Comparison of ENCODE assay signal across 17 cellular contexts in the genomic region with DNA sequence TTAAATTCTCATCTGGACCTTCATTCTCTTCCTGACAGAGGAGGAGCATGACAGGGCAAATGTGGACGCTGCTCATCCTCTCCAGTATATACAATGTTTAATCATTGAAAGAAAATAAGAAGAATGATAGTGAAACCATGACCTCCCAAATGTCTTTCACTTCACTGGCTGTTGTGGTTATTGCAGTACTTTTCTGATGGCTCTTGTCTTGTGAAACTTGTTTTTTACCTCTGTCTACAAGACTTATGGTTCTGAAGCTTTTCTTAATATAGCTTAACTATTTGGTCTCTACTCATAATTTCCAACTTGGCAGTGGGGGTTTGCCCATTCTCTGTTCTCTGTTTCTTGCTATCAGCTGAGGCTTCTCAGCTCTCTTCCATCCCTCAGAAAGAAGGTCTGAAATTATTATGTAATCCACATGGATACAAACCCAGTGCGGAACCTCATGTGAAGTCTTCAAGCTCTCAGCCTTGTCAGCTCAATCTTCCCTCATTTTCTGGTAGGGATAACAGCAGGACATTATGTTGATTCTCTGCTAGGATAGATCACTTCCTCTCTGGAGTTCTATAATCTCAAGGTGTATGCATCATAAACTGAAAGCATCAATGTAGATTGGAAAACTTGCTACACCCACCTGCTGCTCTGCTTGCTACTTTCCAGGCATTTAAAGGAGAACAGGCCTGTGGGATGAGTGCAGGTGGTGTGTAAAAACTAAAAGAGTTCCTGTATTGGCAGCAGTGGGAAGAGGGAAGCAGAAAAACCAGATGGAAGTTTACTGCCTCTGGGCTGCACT.
A peak's percentile ranks its signal among the peaks of the same experiment; 100 is the strongest.
DNase-seq lines count a peak whose midpoint lies in the region; ATAC-seq and TF ChIP-seq lines count a peak whose summit lies in the region.
"Had no signal": no experiment of that assay in that cellular context is flagged by ENCODE, and none has a peak within 500 bp of the region (broad histone marks: within the 10 kb centered on the region; RNA-seq: fewer than 3 reads in every experiment).

No MANE protein-coding gene starts in this region.

- peaks cover 49% of the 10 kb centered on the region for H3K4me1 Mint-ChIP-seq in mesothelial cell of epicardium
- H3K4me1 Mint-ChIP-seq: activated naive CD4-positive, alpha-beta T cell treated with anti-CD3 and anti-CD28 coated beads, Interleukin-2, amount 50 U/mL, for 24 hours had no signal

- H3K36me3 ChIP-seq in heart left ventricle: no peaks in the 10 kb centered on the region
- H3K36me3 ChIP-seq: gastroesophageal sphincter, lower lobe of right lung, transverse colon had no signal

- no peaks in the 10 kb centered on the region for H3K27me3 Mint-ChIP-seq in mesothelial cell of epicardium (ENCODE audit: low read depth)
- H3K27me3 Mint-ChIP-seq: activated CD4-positive, alpha-beta T cell treated with anti-CD3 and anti-CD28 coated beads for 36 hours had no signal

- no peaks in the 10 kb centered on the region for H3K9me3 ChIP-seq in heart left ventricle
- H3K9me3 ChIP-seq: Caco-2, gastroesophageal sphincter, lower lobe of right lung, transverse colon had no signal

- no peak for TF ChIP-seq POLR2A in heart left ventricle (IDR thresholded peaks at IDR 0.05)

- no peaks in the 10 kb centered on the region for H3K4me1 ChIP-seq in heart left ventricle
- H3K4me1 ChIP-seq: gastroesophageal sphincter, lower lobe of right lung, transverse colon had no signal

- peaks cover 5% of the 10 kb centered on the region for H3K9me3 Mint-ChIP-seq in mesothelial cell of epicardium
- H3K9me3 Mint-ChIP-seq: activated naive CD4-positive, alpha-beta T cell treated with anti-CD3 and anti-CD28 coated beads, Interleukin-2, amount 50 U/mL, for 24 hours; dendritic cell treated with granulocyte-macrophage colony-stimulating factor and Interleukin-4, amounts not matched to agents 40 ng/mL and 50 ng/mL, for 4 days had no signal

- peak overlapping the region; percentile 70 for H3K27ac Mint-ChIP-seq in mesothelial cell of epicardium
- H3K27ac Mint-ChIP-seq: activated CD4-positive, alpha-beta T cell treated with anti-CD3 and anti-CD28 coated beads for 36 hours; activated naive CD4-positive, alpha-beta T cell treated with anti-CD3 and anti-CD28 coated beads, Interleukin-2, amount 50 U/mL, for 24 hours; dendritic cell treated with granulocyte-macrophage colony-stimulating factor and Interleukin-4, amounts not matched to agents 40 ng/mL and 50 ng/mL, for 4 days; progenitor cell of endocrine pancreas had no signal

- H3K27ac ChIP-seq in heart left ventricle: no peak overlapping the region
- H3K27ac ChIP-seq: gastroesophageal sphincter, lower lobe of right lung, transverse colon had no signal

- intact Hi-C loops in heart left ventricle (cut with DNase I): no loop called here
- intact Hi-C loops in sciatic nerve (cut with DNase I): no loop called here

- DNase-seq in mesothelial cell of epicardium (ENCODE audit: low spot score in 2 of 2, unreplicated experiment in 2 of 2) (no peak), SIG-M5 treated with dmso at 0.1 percent for 504 hours (lab: John Stamatoyannopoulos, UW; ENCODE audit: unreplicated experiment) (no peak), heart left ventricle (no peak), sciatic nerve (ENCODE audit: low spot score) (no peak), foreskin melanocyte (no peak)
- DNase-seq: activated CD4-positive, alpha-beta T cell treated with anti-CD3 and anti-CD28 coated beads for 36 hours; Caco-2; lower lobe of right lung; NCI-H2227 treated with DMSO at 0.1 percent for 48 hours; transverse colon had no signal

- H3K4me3 ChIP-seq in heart left ventricle: no peak overlapping the region
- H3K4me3 ChIP-seq: gastroesophageal sphincter, lower lobe of right lung, transverse colon had no signal

- ATAC-seq in GM18873 (IDR thresholded peaks at IDR 0.05; ENCODE audit: low FRiP score, unreplicated experiment) (peak; percentile 98), GM21576 (IDR thresholded peaks at IDR 0.05; ENCODE audit: unreplicated experiment) (peak; percentile 96), HG03103 (IDR thresholded peaks at IDR 0.05; ENCODE audit: low read depth, unreplicated experiment) (peak; percentile 97), heart left ventricle (no peak), sciatic nerve (no peak)
- ATAC-seq: activated CD4-positive, alpha-beta T cell treated with anti-CD3 and anti-CD28 coated beads for 36 hours; gastroesophageal sphincter had no signal

- WGBS in heart left ventricle, 4 donors: 85 to 90% (median 89%) methylated on average over 2 of the region's 2 CpGs

- H3K4me3 Mint-ChIP-seq in mesothelial cell of epicardium: no peak overlapping the region
- H3K4me3 Mint-ChIP-seq: activated CD4-positive, alpha-beta T cell treated with anti-CD3 and anti-CD28 coated beads for 36 hours; activated naive CD4-positive, alpha-beta T cell treated with anti-CD3 and anti-CD28 coated beads, Interleukin-2, amount 50 U/mL, for 24 hours; dendritic cell treated with granulocyte-macrophage colony-stimulating factor and Interleukin-4, amounts not matched to agents 40 ng/mL and 50 ng/mL, for 4 days had no signal

- H3K27me3 ChIP-seq in heart left ventricle: peaks cover 0 to 2% (median 0%) of the 10 kb centered on the region in 9 donors
- H3K27me3 ChIP-seq: gastroesophageal sphincter, transverse colon had no signal

- TF ChIP-seq CTCF in mesothelial cell of epicardium (IDR thresholded peaks at IDR 0.05; ENCODE audit: unreplicated experiment) (no peak), heart left ventricle (IDR thresholded peaks at IDR 0.05) (no peak)

- peaks cover 2% of the 10 kb centered on the region for H3K36me3 Mint-ChIP-seq in mesothelial cell of epicardium
- H3K36me3 Mint-ChIP-seq: activated naive CD4-positive, alpha-beta T cell treated with anti-CD3 and anti-CD28 coated beads, Interleukin-2, amount 50 U/mL, for 24 hours had no signal

Comparison
In these comparisons a context has a peak if more than half of its experiments do, and no peak if none do; other contexts are left out.
1. ATAC-seq: peak in GM18873 (single experiment), GM21576 (single experiment) and HG03103 (single experiment); none in heart left ventricle (0 of 4) and sciatic nerve (single experiment).